In genomic region chr1:186535388-186536133, GRCh38 we compare ENCODE assay signal across 12 cellular contexts.
DNase-seq lines count a peak whose midpoint lies in the region; ATAC-seq and TF ChIP-seq lines count a peak whose summit lies in the region.
"Had no signal": no experiment of that assay in that cellular context is flagged by ENCODE, and none has a peak within 500 bp of the region (broad histone marks: within the 10 kb centered on the region; RNA-seq: fewer than 3 reads in every experiment).

No MANE protein-coding gene starts in this region.

- H3K27me3 Mint-ChIP-seq in Caco-2 (ENCODE audit: insufficient read depth, unreplicated experiment), result no peaks in the 10 kb centered on the region

- intact Hi-C loops in left lung (cut with DNase I) (no loop called here), Caco-2 (cut with micrococcal nuclease; ENCODE audit: unreplicated experiment) (no loop called here)

- H3K4me1 ChIP-seq in left lung (no peaks in the 10 kb centered on the region), Caco-2 (no peaks in the 10 kb centered on the region)

- H3K27me3 ChIP-seq in left lung (no peaks in the 10 kb centered on the region), Caco-2 (replicated peaks; ENCODE audit: control insufficient read depth, insufficient read depth, low read length) (no peaks in the 10 kb centered on the region)

- in situ Hi-C loops in astrocyte of the spinal cord (cut with HindIII; ENCODE audit: low sequenced_read_pairs), result no loop called here

- CTCF ChIA-PET in Caco-2 (lab: Charles Lee), result no interaction called here

- H3K9me3 ChIP-seq in left lung, result no peaks in the 10 kb centered on the region
- H3K9me3 ChIP-seq in Caco-2, result no peaks in the 10 kb centered on the region

- no peaks in the 10 kb centered on the region for H3K36me3 Mint-ChIP-seq in Caco-2 (ENCODE audit: insufficient read depth, unreplicated experiment)

- H3K9me3 Mint-ChIP-seq in Caco-2 (ENCODE audit: unreplicated experiment), result peaks cover 42% of the 10 kb centered on the region

- no peaks in the 10 kb centered on the region for H3K36me3 ChIP-seq in left lung
- no peaks in the 10 kb centered on the region for H3K36me3 ChIP-seq in Caco-2 (ENCODE audit: control insufficient read depth, insufficient read depth, low read length)

- ATAC-seq in left lung, result peak; percentile 33
- ATAC-seq: activated T-cell treated with anti-CD3 and anti-CD28 coated beads, Interleukin-2, amount 50 U/mL, for 72 hours had no signal

- peak; percentile 12 for DNase-seq in Ammon's horn (ENCODE audit: low spot score)
- DNase-seq in HS-27A (ENCODE audit: low read depth), result peak; percentile 79
- DNase-seq in astrocyte of the spinal cord (ENCODE audit: low read depth, low spot score), result peak; percentile 95
- DNase-seq in left lung, result no peak
- no peak for DNase-seq in D341Med (ENCODE audit: low spot score)
- no peak for DNase-seq in cortex of kidney (lab: John Stamatoyannopoulos, UW)
- no peak for DNase-seq in NCI-H2029 (lab: John Stamatoyannopoulos, UW)
- no peak for DNase-seq in Caco-2
- DNase-seq: activated T-cell treated with anti-CD3 and anti-CD28 coated beads, Interleukin-2, amount 50 U/mL, for 72 hours; mesendoderm; NCI-H1436; T-helper 1 cell had no signal

- POLR2A ChIA-PET in Caco-2 (lab: Charles Lee), result no interaction called here

- H3K4me1 Mint-ChIP-seq in Caco-2 (ENCODE audit: low read depth, unreplicated experiment), result no peaks in the 10 kb centered on the region

- H3K4me3 ChIP-seq in astrocyte of the spinal cord (ENCODE audit: low read depth, low read length) (no peak overlapping the region), left lung (no peak overlapping the region), Caco-2 (ENCODE audit: low read depth, low read length) (no peak overlapping the region)

- H3K4me3 Mint-ChIP-seq in Caco-2 (ENCODE audit: unreplicated experiment), result no peak overlapping the region
- H3K4me3 Mint-ChIP-seq: activated T-cell treated with anti-CD3 and anti-CD28 coated beads, Interleukin-2, amount 50 U/mL, for 72 hours had no signal

- no peak overlapping the region for H3K27ac ChIP-seq in left lung

- TF ChIP-seq CTCF in astrocyte of the spinal cord (IDR thresholded peaks at IDR 0.05; ENCODE audit: low read depth, low read length) (no peak), left lung (IDR thresholded peaks at IDR 0.05) (no peak), Caco-2 (IDR thresholded peaks at IDR 0.05; ENCODE audit: insufficient read depth in 1 of 2, low read depth in 1 of 2, low read length in 1 of 2, severe bottlenecking in 1 of 2, unreplicated experiment in 1 of 2) (no peak)

- no peak overlapping the region for H3K27ac Mint-ChIP-seq in Caco-2 (ENCODE audit: unreplicated experiment)
- H3K27ac Mint-ChIP-seq: activated T-cell treated with anti-CD3 and anti-CD28 coated beads, Interleukin-2, amount 50 U/mL, for 72 hours had no signal

- BruUV-seq in Caco-2 (replicated peaks; lab: Mats Ljungman, UMichigan), result no TSS peak

Comparison
In these comparisons a context has a peak if more than half of its experiments do, and no peak if none do; other contexts are left out.
1. DNase-seq: peak in Ammon's horn (single experiment), HS-27A (single experiment) and astrocyte of the spinal cord (single experiment); none in left lung (0 of 2), D341Med (single experiment), cortex of kidney (single experiment), NCI-H2029 (single experiment) and Caco-2 (0 of 2).